ENCODE assay signal across 8 cellular contexts in genomic region chr16:68084504-68085258, GRCh38. TPM values are rescaled to one million over a fixed set of nuclear protein-coding genes. Genes with fewer than 3 reads are reported as not detected.
DNase-seq lines count a peak whose midpoint lies in the region; ATAC-seq and TF ChIP-seq lines count a peak whose summit lies in the region.

No MANE protein-coding gene starts in this region.

- H3K9me3 ChIP-seq in OCI-LY3 (ENCODE audit: insufficient read depth, low read length) (no peaks in the 10 kb centered on the region), esophagus muscularis mucosa (no peaks in the 10 kb centered on the region), muscle layer of duodenum (ENCODE audit: control insufficient read depth in 1 of 2, low read length in 2 of 2) (no peaks in the 10 kb centered on the region)

- H3K4me3 Mint-ChIP-seq in activated T-cell treated with anti-CD3 and anti-CD28 coated beads, Interleukin-2, amount 50 U/mL, for 4 hours = peak overlapping the region; percentile 91

- H3K4me2 ChIP-seq in OCI-LY3 (ENCODE audit: low read length) = peak overlapping the region; percentile 88

- no peaks in the 10 kb centered on the region for H3K9me3 Mint-ChIP-seq in activated T-cell treated with anti-CD3 and anti-CD28 coated beads, Interleukin-2, amount 50 U/mL, for 4 hours

- WGBS in esophagus muscularis mucosa = 4% methylated on average over 9 of the region's 45 CpGs

- H3K27ac ChIP-seq in OCI-LY3 (ENCODE audit: low read length) (peak overlapping the region; percentile 89), esophagus muscularis mucosa (replicated peaks in 1 of 4) (peak overlapping the region; percentile 91 to 99 (median 92)), muscle layer of duodenum (ENCODE audit: low read length) (peak overlapping the region; percentile 97)

- intact Hi-C loops in esophagus muscularis mucosa (cut with DNase I) = loop anchor here (5.0 kb wide), 1 partner anchor 153 kb away; the partner anchor contains the start of gene ESRP2

- DNase-seq in COLO668 (lab: John Stamatoyannopoulos, UW; ENCODE audit: unreplicated experiment) = peak; percentile 93
- DNase-seq in HS-5 (ENCODE audit: low read depth) = peak; percentile 70
- DNase-seq in activated T-cell treated with anti-CD3 and anti-CD28 coated beads, Interleukin-2, amount 50 U/mL, for 4 hours = peak; percentile 73
- peak; percentile 100 for DNase-seq in esophagus muscularis mucosa (ENCODE audit: extremely low spot score)
- DNase-seq in stimulated activated CD8-positive, alpha-beta memory T cell treated with anti-CD3 and anti-CD28 coated beads, Interleukin-7, amount 100 ng/mL, for 4 hours (ENCODE audit: low read depth in 2 of 2) = peak; percentile 66 to 81

- H3K9ac ChIP-seq in OCI-LY3 (ENCODE audit: low read length) = peak overlapping the region; percentile 96

- H3K27me3 Mint-ChIP-seq in activated T-cell treated with anti-CD3 and anti-CD28 coated beads, Interleukin-2, amount 50 U/mL, for 4 hours (ENCODE audit: low read depth) = no peaks in the 10 kb centered on the region

- 0 out of 2 replicates have a peak, but pooled peaks have one; percentile 23 for TF ChIP-seq CTCF in OCI-LY3 (IDR thresholded peaks at IDR 0.05; ENCODE audit: low read depth, low read length)
- TF ChIP-seq CTCF in esophagus muscularis mucosa (IDR thresholded peaks at IDR 0.05) = peak in 1 of 3 experiments; percentile 29

- H3K36me3 Mint-ChIP-seq in activated T-cell treated with anti-CD3 and anti-CD28 coated beads, Interleukin-2, amount 50 U/mL, for 4 hours (ENCODE audit: insufficient read depth) = no peaks in the 10 kb centered on the region

- no peak for TF ChIP-seq EP300 in esophagus muscularis mucosa (IDR thresholded peaks at IDR 0.05)

- H3K27me3 ChIP-seq in OCI-LY3 (ENCODE audit: low read depth, low read length) (no peaks in the 10 kb centered on the region), esophagus muscularis mucosa (no peaks in the 10 kb centered on the region), muscle layer of duodenum (ENCODE audit: low read depth, low read length) (no peaks in the 10 kb centered on the region)

- peaks cover 66% of the 10 kb centered on the region for H3K4me1 Mint-ChIP-seq in activated T-cell treated with anti-CD3 and anti-CD28 coated beads, Interleukin-2, amount 50 U/mL, for 4 hours (ENCODE audit: low read depth)

- peaks cover 42% of the 10 kb centered on the region for H3K79me2 ChIP-seq in OCI-LY3 (ENCODE audit: low read length)

- H3K4me1 ChIP-seq in OCI-LY3 (ENCODE audit: low read length) (peaks cover 34% of the 10 kb centered on the region), esophagus muscularis mucosa (peaks cover 50 to 82% (median 74%) of the 10 kb centered on the region in 4 donors), muscle layer of duodenum (ENCODE audit: control insufficient read depth in 1 of 2, insufficient read depth in 2 of 2, low read length in 2 of 2) (peaks cover 29 to 43% of the 10 kb centered on the region in 2 donors)

- H3K4me3 ChIP-seq in OCI-LY3 (ENCODE audit: low read length) (peak overlapping the region; percentile 92), esophagus muscularis mucosa (peak overlapping the region; percentile 71 to 93 (median 88)), muscle layer of duodenum (ENCODE audit: low read depth in 1 of 2, low read length in 2 of 2) (peak overlapping the region; percentile 68 to 89)

- TF ChIP-seq POLR2A in esophagus muscularis mucosa (IDR thresholded peaks at IDR 0.05; ENCODE audit: low read depth) = peak; percentile 23

- peak; percentile 47 for ATAC-seq in GM19467 (IDR thresholded peaks at IDR 0.05; ENCODE audit: unreplicated experiment)
- ATAC-seq in activated T-cell treated with anti-CD3 and anti-CD28 coated beads, Interleukin-2, amount 50 U/mL, for 4 hours = peak; percentile 63 to 70

- peaks cover 16% of the 10 kb centered on the region for H4K20me1 ChIP-seq in OCI-LY3 (ENCODE audit: insufficient read depth, low read length)

- peak overlapping the region; percentile 71; the same call in 1 of the 2 replicates for H2AFZ ChIP-seq in OCI-LY3 (ENCODE audit: low read depth, low read length)

- H3K36me3 ChIP-seq in OCI-LY3 (replicated peaks; ENCODE audit: low read depth, low read length) (peaks cover 3% of the 10 kb centered on the region), esophagus muscularis mucosa (no peaks in the 10 kb centered on the region), muscle layer of duodenum (ENCODE audit: control insufficient read depth in 1 of 2, insufficient read depth in 2 of 2, low read length in 2 of 2) (peaks cover 0 to 2% of the 10 kb centered on the region in 2 donors)

RNA-seq across cellular contexts. Expression of gene NFATC3, which starts 0.5 kb away (rescaled TPM):
- 10 to 100 TPM; 64.8 to 72.3 (median 65.3) TPM for total RNA-seq in activated T-cell treated with anti-CD3 and anti-CD28 coated beads, Interleukin-2, amount 50 U/mL, for 4 hours
- 10 to 100 TPM; 44.6 to 56.8 (median 50.8) TPM for total RNA-seq in esophagus muscularis mucosa

Comparison
In these comparisons a context has a peak if more than half of its experiments do, and no peak if none do; other contexts are left out.
1. Peak in every context shown above with its lines: DNase-seq, ATAC-seq, H3K4me3 ChIP-seq and H3K27ac ChIP-seq.